8 cellular contexts compared by ENCODE assay signal in the genomic region with DNA sequence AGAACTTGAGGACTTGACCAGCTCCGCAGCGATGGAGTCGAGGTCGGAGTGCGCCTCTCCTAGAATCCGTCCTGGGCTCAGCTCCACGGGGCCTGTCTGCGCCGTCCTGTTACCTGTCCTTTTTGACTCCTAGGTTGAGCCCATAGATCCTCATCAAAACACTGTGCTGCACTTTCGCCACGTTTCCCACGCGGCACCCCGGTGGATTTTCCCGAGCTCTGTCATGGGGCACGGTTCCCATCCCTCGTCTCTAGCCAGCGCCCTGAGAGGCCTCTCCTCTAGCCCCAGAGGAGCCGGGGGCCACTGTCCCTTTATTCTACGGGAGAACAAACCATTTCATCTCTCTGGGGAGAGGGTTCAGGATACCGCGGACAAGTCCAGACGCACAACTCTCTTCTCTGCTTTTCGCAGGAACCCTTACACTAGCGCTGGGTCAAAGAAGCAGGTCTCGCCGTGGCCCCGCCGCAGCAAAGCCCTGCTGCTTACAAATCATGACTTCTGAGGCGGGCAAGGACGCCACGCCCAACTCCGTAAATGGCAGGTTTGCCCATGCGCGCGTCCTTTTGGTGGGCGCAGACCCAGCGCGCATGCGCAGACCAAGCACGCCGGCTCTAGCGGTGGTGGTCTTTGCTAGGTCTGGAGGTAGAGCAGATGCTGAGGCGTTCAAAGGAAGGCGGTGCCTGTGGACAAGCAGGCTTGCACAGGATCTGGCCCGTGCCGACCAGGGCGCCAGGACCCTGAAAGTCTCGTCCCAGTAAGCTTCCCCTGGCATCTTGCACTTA. TPM values are rescaled to one million over a fixed set of nuclear protein-coding genes. Genes with fewer than 3 reads are reported as not detected.
A peak's percentile ranks its signal among the peaks of the same experiment; 100 is the strongest.
DNase-seq lines count a peak whose midpoint lies in the region; ATAC-seq and TF ChIP-seq lines count a peak whose summit lies in the region.

No MANE protein-coding gene starts in this region.

- H3K27me3 ChIP-seq in IMR-90 (ENCODE audit: control insufficient read depth, insufficient read depth, low read length) = no peaks in the 10 kb centered on the region; the same call in 1 of the 2 replicates
- peaks cover 4% of the 10 kb centered on the region for H3K27me3 ChIP-seq in adrenal gland

- H3K4me1 ChIP-seq in IMR-90 (ENCODE audit: control insufficient read depth, insufficient read depth, low read length) (no peaks in the 10 kb centered on the region), adrenal gland (replicated peaks in 1 of 2) (no peaks in the 10 kb centered on the region)

- no peaks in the 10 kb centered on the region for H3K36me3 Mint-ChIP-seq in mesothelial cell of epicardium

- H3K27ac Mint-ChIP-seq in mesothelial cell of epicardium = no peak overlapping the region

- H3K27ac ChIP-seq in IMR-90 (ENCODE audit: insufficient read depth, low read length) (peak overlapping the region; percentile 10; the same call in 1 of the 2 replicates), adrenal gland (no peak overlapping the region)

- peak overlapping the region; percentile 40; the same call in 1 of the 2 replicates for H2BK20ac ChIP-seq in IMR-90 (ENCODE audit: low read depth, low read length)

- no peaks in the 10 kb centered on the region for H3K79me1 ChIP-seq in IMR-90 (ENCODE audit: low read depth in 1 of 2, low read length in 2 of 2)

- DNase-seq in DMS114 treated with DMSO at 0.1 percent for 48 hours (lab: John Stamatoyannopoulos, UW; ENCODE audit: unreplicated experiment) (peak; percentile 69), IMR-90 (peak; percentile 70), T follicular helper cell (ENCODE audit: low read depth) (peak; percentile 44), adrenal gland (peak; percentile 63 to 83 (median 70)), hippocampal formation (lab: John Stamatoyannopoulos, UW) (peak; percentile 48 to 67), mesothelial cell of epicardium (ENCODE audit: low spot score in 2 of 2, unreplicated experiment in 2 of 2) (no peak)
- DNase-seq in stimulated activated CD4-positive, alpha-beta T cell treated with anti-CD3 and anti-CD28 coated beads, Interleukin-12 subunit alpha, Interleukin-12 subunit beta, amount 100 ng/mL, for 48 hours (ENCODE audit: low read depth in 2 of 3, low spot score in 1 of 3) = peak; percentile 53 to 55 (median 54)

- H2BK120ac ChIP-seq in IMR-90 (ENCODE audit: low read depth, low read length) = no peak overlapping the region

- TF ChIP-seq POLR2A in IMR-90 (IDR thresholded peaks at IDR 0.05; ENCODE audit: low read depth, low read length) = no peak
- peak in 1 of 2 donors; percentile 36 for TF ChIP-seq POLR2A in adrenal gland (IDR thresholded peaks at IDR 0.05)

- H3K4me3 ChIP-seq in IMR-90 (ENCODE audit: insufficient read depth, low read depth, low read length) (peak overlapping the region; percentile 65), adrenal gland (peak overlapping the region in 2 of 4 donors; percentile 26 to 53)

- H4K8ac ChIP-seq in IMR-90 (ENCODE audit: low read depth in 2 of 2, low read length in 2 of 2) = peak overlapping the region; percentile 92 to 93

- H3K23ac ChIP-seq in IMR-90 (ENCODE audit: low read depth, low read length) = peak overlapping the region; percentile 53; the same call in 1 of the 2 replicates

- H3K4me2 ChIP-seq in IMR-90 (ENCODE audit: low read depth, low read length) = peak overlapping the region; percentile 95

- H3K4ac ChIP-seq in IMR-90 (ENCODE audit: low read depth, low read length) = peak overlapping the region; percentile 48

- no peaks in the 10 kb centered on the region for H4K20me1 ChIP-seq in IMR-90 (ENCODE audit: insufficient read depth, low read length)

- intact Hi-C loops in IMR-90 (cut with micrococcal nuclease) (no loop called here), adrenal gland (cut with DNase I) (no loop called here)

- no peaks in the 10 kb centered on the region for H3K36me3 ChIP-seq in IMR-90 (ENCODE audit: control insufficient read depth, insufficient read depth, low read length)
- H3K36me3 ChIP-seq in adrenal gland (replicated peaks in 1 of 2) = no peaks in the 10 kb centered on the region

- H2AK9ac ChIP-seq in IMR-90 (replicated peaks; ENCODE audit: low read depth, low read length, poor library complexity) = peak overlapping the region; percentile 31

- peak overlapping the region; percentile 50 for H3K9ac ChIP-seq in IMR-90 (ENCODE audit: low read depth, low read length)

- H2AK5ac ChIP-seq in IMR-90 (ENCODE audit: low read depth, low read length) = no peak overlapping the region

- H3K18ac ChIP-seq in IMR-90 (ENCODE audit: low read depth, low read length) = no peak overlapping the region

- H3K4me3 Mint-ChIP-seq in mesothelial cell of epicardium = no peak overlapping the region

- H3K14ac ChIP-seq in IMR-90 (replicated peaks; ENCODE audit: low read depth, low read length) = peak overlapping the region; percentile 72

- POLR2A ChIA-PET in IMR-90 (lab: Charles Lee; ENCODE audit: unreplicated experiment) = no interaction called here

- CTCF ChIA-PET in IMR-90 (lab: Yijun Ruan, JAX) = no interaction called here

- no TSS peak for BruUV-seq in IMR-90 (replicated peaks; lab: Mats Ljungman, UMichigan)

- H3K9me1 ChIP-seq in IMR-90 (ENCODE audit: insufficient read depth, low read length) = peaks cover 3% of the 10 kb centered on the region; the same call in 1 of the 2 replicates

- peak; percentile 92 for ATAC-seq in GM21390 (IDR thresholded peaks at IDR 0.05; ENCODE audit: unreplicated experiment)
- ATAC-seq in IMR-90 (ENCODE audit: low read depth) = peak; percentile 95

- H4K5ac ChIP-seq in IMR-90 (ENCODE audit: low read depth, low read length) = peak overlapping the region; percentile 89

- peaks cover 5% of the 10 kb centered on the region for H3K9me3 Mint-ChIP-seq in mesothelial cell of epicardium

- WGBS in IMR-90 (ENCODE audit: extremely low coverage in 2 of 2, insufficient read length in 1 of 2), 2 experiments = 17% methylated on average over 7 of the region's 49 CpGs; no CpG with 5 or more reads in 1 of the 2 experiments
- 8 to 26% (median 12%) methylated on average over 34 to 49 of the region's 49 CpGs for WGBS in adrenal gland, 4 donors

- H2BK15ac ChIP-seq in IMR-90 (ENCODE audit: low read depth, low read length) = no peak overlapping the region

- no peak for TF ChIP-seq RAD21 in IMR-90 (IDR thresholded peaks at IDR 0.05; ENCODE audit: low read length)

- H3K27me3 Mint-ChIP-seq in mesothelial cell of epicardium (ENCODE audit: low read depth) = no peaks in the 10 kb centered on the region

- dilution Hi-C loops in IMR-90 (cut with HindIII; ENCODE audit: low sequenced_read_pairs, unreplicated experiment) = no loop called here

- peak overlapping the region; percentile 91 for H2AFZ ChIP-seq in IMR-90 (replicated peaks; ENCODE audit: low read length, poor library complexity)

- H3K4me1 Mint-ChIP-seq in mesothelial cell of epicardium = peaks cover 10% of the 10 kb centered on the region

- in situ Hi-C loops in IMR-90 (cut with MboI; ENCODE audit: low sequenced_read_pairs) = no loop called here

- H2BK5ac ChIP-seq in IMR-90 (ENCODE audit: low read depth, low read length, poor library complexity, severe bottlenecking) = no peak overlapping the region

- H3K56ac ChIP-seq in IMR-90 (ENCODE audit: extremely low read depth, insufficient read depth, low read length) = no peak overlapping the region

- peak overlapping the region; percentile 50; the same call in 1 of the 2 replicates for H4K91ac ChIP-seq in IMR-90 (ENCODE audit: insufficient read depth, low read depth, low read length)

- no peaks in the 10 kb centered on the region for H3K9me3 ChIP-seq in IMR-90 (ENCODE audit: control insufficient read depth, insufficient read depth, low read length)
- no peaks in the 10 kb centered on the region for H3K9me3 ChIP-seq in adrenal gland (replicated peaks in 1 of 3)

- TF ChIP-seq CTCF in IMR-90 (conservative IDR thresholded peaks at IDR 0.05; ENCODE audit: low read depth, low read length) (no peak), adrenal gland (IDR thresholded peaks at IDR 0.05) (no peak), mesothelial cell of epicardium (IDR thresholded peaks at IDR 0.05; ENCODE audit: unreplicated experiment) (no peak)

TF ChIP-seq in IMR-90, 13 proteins besides CTCF, POLR2A, EP300 and RAD21:
- no peak for TF ChIP-seq MXI1 (IDR thresholded peaks at IDR 0.05; ENCODE audit: borderline replicate concordance, low read depth, low read length)

RNA-seq across cellular contexts. Expression of a gene that starts 10.3 kb away (rescaled TPM):
- 0.18 and 0.28 TPM in 2 replicates for total RNA-seq in IMR-90 (2012; rRNA removed)
- 0.17 TPM in 2 replicates for polyA plus RNA-seq in IMR-90 (2012; rRNA removed)
- polyA plus RNA-seq in IMR-90 (2012; cell fraction: cytosol; rRNA removed) = 0.03 TPM in 1 of 2 replicates, not detected in the other
- 0.06 TPM in 1 of 2 replicates, not detected in the other for polyA plus RNA-seq in IMR-90 (2012; cell fraction: nucleus; rRNA removed; ENCODE audit: low replicate concordance)
- 1 to 10 TPM in 5 of 8 donors, under 1 TPM in 2, not detected in 1; 0.48 to 1.9 (median 1.2) TPM for total RNA-seq in adrenal gland
- 1 to 10 TPM in 2 of 3 donors, under 1 TPM in 1; 0.71 to 2.0 (median 1.1) TPM for polyA plus RNA-seq in adrenal gland
- total RNA-seq in mesothelial cell of epicardium = not detected in 3 replicates

RNA-seq across cellular contexts. Expression of a gene that starts 30.3 kb away (rescaled TPM):
- total RNA-seq in IMR-90 (2012; rRNA removed) (9.7 and 33.9 TPM in 2 replicates), adrenal gland (10 to 100 TPM in 7 of 8 donors, 1 to 10 TPM in 1; 5.3 to 29.0 (median 20.0) TPM), mesothelial cell of epicardium (36.4 to 36.8 TPM (median 36.8 TPM) in 3 replicates)
- polyA plus RNA-seq in IMR-90 (2012; rRNA removed) (27.0 and 30.2 TPM in 2 replicates), adrenal gland (10 to 100 TPM; 24.2 to 44.6 (median 24.4) TPM)
- 6.1 and 8.0 TPM in 2 replicates for polyA plus RNA-seq in IMR-90 (2012; cell fraction: cytosol; rRNA removed)
- 5.4 and 19.8 TPM in 2 replicates for polyA plus RNA-seq in IMR-90 (2012; cell fraction: nucleus; rRNA removed; ENCODE audit: low replicate concordance)

Comparison
In these comparisons a context has a peak if more than half of its experiments do, and no peak if none do; other contexts are left out.
1. DNase-seq: peak in DMS114 treated with DMSO at 0.1 percent for 48 hours (single experiment), IMR-90 (single experiment), T follicular helper cell (single experiment), adrenal gland (7 of 7), hippocampal formation (2 of 2) and stimulated activated CD4-positive, alpha-beta T cell treated with anti-CD3 and anti-CD28 coated beads, Interleukin-12 subunit alpha, Interleukin-12 subunit beta, amount 100 ng/mL, for 48 hours (3 of 3); none in mesothelial cell of epicardium (0 of 2).